In genomic region chr6:128686084-128686483, GRCh38 we compare ENCODE assay signal across 33 cellular contexts.
DNase-seq lines count a peak whose midpoint lies in the region; ATAC-seq and TF ChIP-seq lines count a peak whose summit lies in the region.
"Had no signal": no experiment of that assay in that cellular context is flagged by ENCODE, and none has a peak within 500 bp of the region (broad histone marks: within the 10 kb centered on the region; RNA-seq: fewer than 3 reads in every experiment).

No MANE protein-coding gene starts in this region.

- POLR2A ChIA-PET in WTC11 (lab: Charles Lee): no interaction called here

- CTCF ChIA-PET in WTC11 (lab: Charles Lee): no interaction called here
- CTCF ChIA-PET in mammary epithelial cell (lab: Charles Lee; ENCODE audit: low non-redundant PET): no interaction called here

- H3K4me3 Mint-ChIP-seq in WTC11: no peak overlapping the region
- H3K4me3 Mint-ChIP-seq: activated CD8-positive, alpha-beta memory T cell treated with anti-CD3 and anti-CD28 coated beads, Interleukin-2, amount 10 ng/mL, durations not matched to agents 7 days and 5 days; activated T-cell treated with anti-CD3 and anti-CD28 coated beads, Interleukin-2, amount 50 U/mL, for 72 hours; brain; neural crest cell had no signal

- no peaks in the 10 kb centered on the region for H3K27me3 Mint-ChIP-seq in WTC11 (ENCODE audit: low read depth)
- H3K27me3 Mint-ChIP-seq: brain had no signal

- dilution Hi-C loops in mammary epithelial cell (cut with HindIII; ENCODE audit: low sequenced_read_pairs): no loop called here

- H3K4me1 Mint-ChIP-seq in WTC11: peaks cover 3% of the 10 kb centered on the region; the same call in 1 of the 2 replicates
- H3K4me1 Mint-ChIP-seq: activated CD8-positive, alpha-beta memory T cell treated with anti-CD3 and anti-CD28 coated beads, Interleukin-2, amount 10 ng/mL, durations not matched to agents 7 days and 5 days; neural crest cell had no signal

- no peaks in the 10 kb centered on the region for H4K20me1 ChIP-seq in mammary epithelial cell (ENCODE audit: insufficient read depth, low read length)
- H4K20me1 ChIP-seq: BLaER1 treated with 17β-estradiol and CSF1 and Interleukin-3, amounts not matched to agents 10 nM and 100 nM had no signal

- peak overlapping the region; percentile 31; the same call in 1 of the 2 replicates for H3K27ac Mint-ChIP-seq in WTC11
- H3K27ac Mint-ChIP-seq: activated CD8-positive, alpha-beta memory T cell treated with anti-CD3 and anti-CD28 coated beads, Interleukin-2, amount 10 ng/mL, durations not matched to agents 7 days and 5 days; activated T-cell treated with anti-CD3 and anti-CD28 coated beads, Interleukin-2, amount 50 U/mL, for 72 hours; brain had no signal

- in situ Hi-C loops in mammary epithelial cell (cut with MboI; ENCODE audit: low sequenced_read_pairs in 2 of 2): no loop called here

- H3K36me3 ChIP-seq in right lobe of liver (no peaks in the 10 kb centered on the region), mammary epithelial cell (ENCODE audit: insufficient read depth, low read length) (no peaks in the 10 kb centered on the region)
- H3K36me3 ChIP-seq: adrenal gland; BLaER1 treated with 17β-estradiol and CSF1 and Interleukin-3, amounts not matched to agents 10 nM and 100 nM; Peyer's patch; right atrium auricular region; spleen; suprapubic skin; WERI-Rb-1 had no signal

- H3K9me3 ChIP-seq in right lobe of liver (no peaks in the 10 kb centered on the region), mammary epithelial cell (replicated peaks; ENCODE audit: insufficient read depth, low read length) (no peaks in the 10 kb centered on the region)
- H3K9me3 ChIP-seq: adrenal gland; BLaER1 treated with 17β-estradiol and CSF1 and Interleukin-3, amounts not matched to agents 10 nM and 100 nM; Peyer's patch; spleen; suprapubic skin had no signal

- no peak overlapping the region for H3K4me2 ChIP-seq in mammary epithelial cell (ENCODE audit: insufficient read depth, low read depth, low read length)
- H3K4me2 ChIP-seq: BLaER1 treated with 17β-estradiol and CSF1 and Interleukin-3, amounts not matched to agents 10 nM and 100 nM had no signal

- no peaks in the 10 kb centered on the region for H3K9me3 Mint-ChIP-seq in WTC11
- H3K9me3 Mint-ChIP-seq: neural crest cell had no signal

- intact Hi-C loops in right lobe of liver (cut with DNase I): no loop called here
- intact Hi-C loops in mammary epithelial cell (cut with micrococcal nuclease): no loop called here

- no peaks in the 10 kb centered on the region for H3K27me3 ChIP-seq in right lobe of liver
- no peaks in the 10 kb centered on the region for H3K27me3 ChIP-seq in mammary epithelial cell (ENCODE audit: insufficient read depth, low read length)
- H3K27me3 ChIP-seq: adrenal gland; BLaER1 treated with 17β-estradiol and CSF1 and Interleukin-3, amounts not matched to agents 10 nM and 100 nM; Peyer's patch; right atrium auricular region; spleen; suprapubic skin had no signal

- H3K4me3 ChIP-seq in right lobe of liver (no peak overlapping the region), mammary epithelial cell (replicated peaks in 1 of 3; ENCODE audit: insufficient read depth in 1 of 3, low read depth in 2 of 3, low read length in 3 of 3) (no peak overlapping the region)
- H3K4me3 ChIP-seq: adrenal gland; BLaER1 treated with 17β-estradiol and CSF1 and Interleukin-3, amounts not matched to agents 10 nM and 100 nM; GM23248; Peyer's patch; right atrium auricular region; spleen; suprapubic skin had no signal

- BruUV-seq in mammary epithelial cell (replicated peaks; lab: Mats Ljungman, UMichigan): no TSS peak

- H3K79me2 ChIP-seq in mammary epithelial cell (ENCODE audit: insufficient read depth, low read length): no peaks in the 10 kb centered on the region
- H3K79me2 ChIP-seq: parathyroid adenoma had no signal

- no peak overlapping the region for H3K27ac ChIP-seq in right lobe of liver
- H3K27ac ChIP-seq in mammary epithelial cell (ENCODE audit: insufficient read depth, low read depth, low read length): no peak overlapping the region
- H3K27ac ChIP-seq: adrenal gland; BLaER1 treated with 17β-estradiol and CSF1 and Interleukin-3, amounts not matched to agents 10 nM and 100 nM; GM23248; parathyroid adenoma; Peyer's patch; right atrium auricular region; spleen; suprapubic skin; WERI-Rb-1 had no signal

- H3K4me1 ChIP-seq in right lobe of liver (no peaks in the 10 kb centered on the region), mammary epithelial cell (ENCODE audit: insufficient read depth, low read length) (no peaks in the 10 kb centered on the region)
- H3K4me1 ChIP-seq: adrenal gland, parathyroid adenoma, Peyer's patch, right atrium auricular region, spleen, suprapubic skin had no signal

- DNase-seq in WTC11 (ENCODE audit: low spot score) (no peak), right lobe of liver (no peak), mammary epithelial cell (no peak), NCI-H2107 (lab: John Stamatoyannopoulos, UW) (no peak)
- DNase-seq in activated CD4-positive, alpha-beta T cell treated with anti-CD3 and anti-CD28 coated beads, Interleukin-2, amount 50 U/mL, for 4 hours: no peak
- DNase-seq: activated CD4-positive, alpha-beta T cell treated with anti-CD3 and anti-CD28 coated beads, Interleukin-2, amount 50 U/mL, for 1 hour; activated CD8-positive, alpha-beta memory T cell treated with anti-CD3 and anti-CD28 coated beads, Interleukin-2, amount 10 ng/mL, durations not matched to agents 7 days and 5 days; activated naive CD4-positive, alpha-beta T cell; activated T-cell treated with anti-CD3 and anti-CD28 coated beads, Interleukin-2, amount 50 U/mL, for 72 hours; adrenal gland; COR-L47; DMS53; GM23248; hippocampal formation; IMR-90; left cardiac atrium; NCI-H1105; NCI-H1930; NCI-H526 treated with DMSO at 0.1 percent for 48 hours; Peyer's patch; SIG-M5; spleen; stimulated activated CD4-positive, alpha-beta T cell treated with anti-CD3 and anti-CD28 coated beads, Interleukin-4, amount 100 ng/mL, for 1 hour; WERI-Rb-1 had no signal

- no peak overlapping the region for H3K9ac ChIP-seq in mammary epithelial cell (ENCODE audit: insufficient read depth, low read length)
- H3K9ac ChIP-seq: BLaER1 treated with 17β-estradiol and CSF1 and Interleukin-3, amounts not matched to agents 10 nM and 100 nM; GM23248; parathyroid adenoma had no signal

- H3K36me3 Mint-ChIP-seq in WTC11: no peaks in the 10 kb centered on the region
- H3K36me3 Mint-ChIP-seq: activated CD8-positive, alpha-beta memory T cell treated with anti-CD3 and anti-CD28 coated beads, Interleukin-2, amount 10 ng/mL, durations not matched to agents 7 days and 5 days; brain had no signal

- no peak overlapping the region for H2AFZ ChIP-seq in mammary epithelial cell (ENCODE audit: low read depth, low read length)
- H2AFZ ChIP-seq: GM23248, parathyroid adenoma had no signal

- TF ChIP-seq POLR2A in right lobe of liver (IDR thresholded peaks at IDR 0.05): no peak

- TF ChIP-seq CTCF in WTC11 (IDR thresholded peaks at IDR 0.05): no peak
- TF ChIP-seq CTCF in right lobe of liver (IDR thresholded peaks at IDR 0.05): no peak
- no peak for TF ChIP-seq CTCF in mammary epithelial cell (conservative IDR thresholded peaks at IDR 0.05 in 1 of 2, IDR thresholded peaks at IDR 0.05 in 1 of 2; ENCODE audit: extremely low read depth in 1 of 2, insufficient read depth in 1 of 2, low read depth in 1 of 2, low read length in 2 of 2)

- ATAC-seq in GM18868 (IDR thresholded peaks at IDR 0.05; ENCODE audit: unreplicated experiment) (peak; percentile 84), GM21447 (IDR thresholded peaks at IDR 0.05; ENCODE audit: unreplicated experiment) (peak; percentile 55), HG02885 (IDR thresholded peaks at IDR 0.05; ENCODE audit: poor library complexity, unreplicated experiment) (peak; percentile 58), WTC11 (no peak), right lobe of liver (no peak)
- ATAC-seq: activated CD8-positive, alpha-beta memory T cell treated with anti-CD3 and anti-CD28 coated beads, Interleukin-2, amount 10 ng/mL, durations not matched to agents 7 days and 5 days; activated T-cell treated with anti-CD3 and anti-CD28 coated beads, Interleukin-2, amount 50 U/mL, for 72 hours; left cardiac atrium had no signal

TF ChIP-seq in WTC11, 78 proteins besides CTCF, POLR2A, EP300 and RAD21:
- no peak for TF ChIP-seq STAT6 (CRISPR knock-in tag; conservative IDR thresholded peaks at IDR 0.05; ENCODE audit: low read depth)

Comparison
In these comparisons a context has a peak if more than half of its experiments do, and no peak if none do; other contexts are left out.
1. ATAC-seq: peak in GM18868 (single experiment), GM21447 (single experiment) and HG02885 (single experiment); none in WTC11 (single experiment) and right lobe of liver (0 of 4).